In genomic region chr1:156500847-156501686, GRCh38 we compare ENCODE assay signal across 8 cellular contexts. TPM values are rescaled to one million over a fixed set of nuclear protein-coding genes. Genes with fewer than 3 reads are reported as not detected.
DNase-seq lines count a peak whose midpoint lies in the region; ATAC-seq and TF ChIP-seq lines count a peak whose summit lies in the region.

No MANE protein-coding gene starts in this region.

- intact Hi-C loops in activated T-helper 2 cell treated with anti-CD3 and anti-CD28 coated beads, Interferon-gamma antibody, Interleukin-2, Interleukin-4, amounts not matched to agents 10 μg/mL and 5 μg/mL and 100 μg/mL, durations not matched to agents 14 hours and 24 hours and 36 hours (cut with micrococcal nuclease): loop anchor here (1.0 to 10.0 kb wide), 9 partner anchors 9 to 1239 kb away; partner anchors contain the start of genes GPATCH4, IQGAP3, PMF1 and SCAMP3

- TF ChIP-seq CTCF in LNCaP clone FGC (IDR thresholded peaks at IDR 0.05; ENCODE audit: control insufficient read depth, extremely low read depth, insufficient read depth) (peak; percentile 40), nephron (IDR thresholded peaks at IDR 0.05; ENCODE audit: unreplicated experiment in 3 of 3) (peak in 2 of 3 experiments; percentile 18 to 56)

- H3K27ac Mint-ChIP-seq in activated T-helper 2 cell treated with anti-CD3 and anti-CD28 coated beads, Interferon-gamma antibody, Interleukin-2, Interleukin-4, amounts not matched to agents 10 μg/mL and 5 μg/mL and 100 μg/mL, durations not matched to agents 14 hours and 24 hours and 36 hours: peak overlapping the region; percentile 90
- H3K27ac Mint-ChIP-seq in nephron: peak overlapping the region; percentile 92 to 99 (median 96)

- H3K36me3 Mint-ChIP-seq in activated T-helper 2 cell treated with anti-CD3 and anti-CD28 coated beads, Interferon-gamma antibody, Interleukin-2, Interleukin-4, amounts not matched to agents 10 μg/mL and 5 μg/mL and 100 μg/mL, durations not matched to agents 14 hours and 24 hours and 36 hours (ENCODE audit: low read depth): peaks cover 26% of the 10 kb centered on the region
- no peaks in the 10 kb centered on the region for H3K36me3 Mint-ChIP-seq in nephron (ENCODE audit: low read depth)

- no peaks in the 10 kb centered on the region for H3K9me3 Mint-ChIP-seq in activated T-helper 2 cell treated with anti-CD3 and anti-CD28 coated beads, Interferon-gamma antibody, Interleukin-2, Interleukin-4, amounts not matched to agents 10 μg/mL and 5 μg/mL and 100 μg/mL, durations not matched to agents 14 hours and 24 hours and 36 hours
- no peaks in the 10 kb centered on the region for H3K9me3 Mint-ChIP-seq in nephron

- H3K27me3 Mint-ChIP-seq in activated T-helper 2 cell treated with anti-CD3 and anti-CD28 coated beads, Interferon-gamma antibody, Interleukin-2, Interleukin-4, amounts not matched to agents 10 μg/mL and 5 μg/mL and 100 μg/mL, durations not matched to agents 14 hours and 24 hours and 36 hours (ENCODE audit: low read depth): no peaks in the 10 kb centered on the region
- H3K27me3 Mint-ChIP-seq in nephron (ENCODE audit: low read depth): no peaks in the 10 kb centered on the region

- DNase-seq in EL (peak; percentile 96), H4 (ENCODE audit: low spot score) (peak; percentile 90), LNCaP clone FGC (ENCODE audit: low read depth) (peak; percentile 77), RPMI8226 (peak; percentile 98), fibroblast of peridontal ligament (ENCODE audit: extremely low read depth) (peak; percentile 93)
- DNase-seq in activated T-helper 2 cell treated with anti-CD3 and anti-CD28 coated beads, Interferon-gamma antibody, Interleukin-2, Interleukin-4, amounts not matched to agents 10 μg/mL and 5 μg/mL and 100 μg/mL, durations not matched to agents 14 hours and 24 hours and 36 hours (ENCODE audit: low spot score): peak; percentile 89
- peak; percentile 97 for DNase-seq in stimulated activated naive CD8-positive, alpha-beta T cell treated with anti-CD3 and anti-CD28 coated beads, Interleukin-15, Interleukin-2, amounts not matched to agents 100 U/mL and 50 U/mL, for 24 hours

- H3K4me3 Mint-ChIP-seq in activated T-helper 2 cell treated with anti-CD3 and anti-CD28 coated beads, Interferon-gamma antibody, Interleukin-2, Interleukin-4, amounts not matched to agents 10 μg/mL and 5 μg/mL and 100 μg/mL, durations not matched to agents 14 hours and 24 hours and 36 hours (ENCODE audit: low read depth): peak overlapping the region; percentile 86
- peak overlapping the region; percentile 95 to 98 (median 97) for H3K4me3 Mint-ChIP-seq in nephron

- peak; percentile 78 for ATAC-seq in stimulated activated naive CD8-positive, alpha-beta T cell treated with anti-CD3 and anti-CD28 coated beads, Interleukin-15, Interleukin-2, amounts not matched to agents 100 U/mL and 50 U/mL, for 24 hours

- H3K4me1 Mint-ChIP-seq in activated T-helper 2 cell treated with anti-CD3 and anti-CD28 coated beads, Interferon-gamma antibody, Interleukin-2, Interleukin-4, amounts not matched to agents 10 μg/mL and 5 μg/mL and 100 μg/mL, durations not matched to agents 14 hours and 24 hours and 36 hours (ENCODE audit: low read depth): peaks cover 62% of the 10 kb centered on the region
- peaks cover 77% of the 10 kb centered on the region for H3K4me1 Mint-ChIP-seq in nephron

- peak overlapping the region; percentile 96 for H3K4me3 ChIP-seq in LNCaP clone FGC (ENCODE audit: low read depth, low read length)

RNA-seq across cellular contexts. Expression of gene MEF2D, which starts 0.5 kb away (rescaled TPM):
- total RNA-seq in H4 (2014; rRNA removed; shearing (Covaris generic)): 3.9 and 7.9 TPM in 2 replicates
- 37.9 and 42.1 TPM in 2 replicates for total RNA-seq in activated T-helper 2 cell treated with anti-CD3 and anti-CD28 coated beads, Interferon-gamma antibody, Interleukin-2, Interleukin-4, amounts not matched to agents 10 μg/mL and 5 μg/mL and 100 μg/mL, durations not matched to agents 14 hours and 24 hours and 36 hours

Comparison
In these comparisons a context has a peak if more than half of its experiments do, and no peak if none do; other contexts are left out.
1. Peak in every context shown above with its lines: DNase-seq, ATAC-seq and H3K4me3 ChIP-seq.